In the genomic region with DNA sequence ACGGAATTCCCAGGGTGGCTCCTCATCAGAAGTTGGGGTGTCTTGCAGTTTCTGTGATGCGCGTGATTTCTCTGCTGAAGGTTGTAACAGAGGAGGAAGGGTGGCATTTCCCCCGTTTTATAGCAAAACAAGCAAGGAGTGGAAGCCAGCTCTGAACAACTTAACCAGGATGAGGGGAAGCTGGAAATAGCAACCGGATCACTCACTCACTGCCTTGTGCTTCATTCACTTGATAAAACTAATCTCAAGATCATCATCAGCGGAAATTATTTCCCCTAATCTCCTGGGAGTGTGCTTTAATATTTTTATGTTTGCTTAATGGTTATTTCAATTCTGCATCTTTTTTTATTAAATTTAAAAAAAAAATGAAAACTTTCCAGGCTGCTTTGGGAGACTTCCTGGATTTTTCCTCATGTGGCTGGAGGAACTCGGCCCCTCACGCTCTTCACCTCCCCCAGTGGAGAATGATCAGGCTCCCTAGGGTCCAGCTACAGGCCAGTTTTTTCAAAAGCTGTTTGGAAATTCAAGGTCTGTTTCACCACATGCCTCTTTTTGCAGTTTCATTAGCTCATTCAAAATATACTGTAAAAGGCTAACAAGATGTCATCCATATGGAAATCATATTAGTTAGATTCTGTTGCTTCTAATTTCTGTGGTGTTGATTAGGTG, we compare ENCODE assay signal across 21 cellular contexts. TPM values are rescaled to one million over a fixed set of nuclear protein-coding genes. Genes with fewer than 3 reads are reported as not detected.
DNase-seq lines count a peak whose midpoint lies in the region; ATAC-seq and TF ChIP-seq lines count a peak whose summit lies in the region.
"Had no signal": no experiment of that assay in that cellular context is flagged by ENCODE, and none has a peak within 500 bp of the region (broad histone marks: within the 10 kb centered on the region; RNA-seq: fewer than 3 reads in every experiment).

No MANE protein-coding gene starts in this region.

- CTCF ChIA-PET in activated CD4-positive, alpha-beta memory T cell treated with anti-CD3 and anti-CD28 coated beads, Interleukin-2, amount 10 ng/mL, durations not matched to agents 7 days and 5 days (lab: Charles Lee) = no interaction called here

- peak in 6 of 8 donors; percentile 49 to 78 (median 76) for ATAC-seq in heart right ventricle
- ATAC-seq: activated CD8-positive, alpha-beta T cell treated with anti-CD3 and anti-CD28 coated beads, Interleukin-2, amount 10 ng/mL, durations not matched to agents 7 days and 5 days; HCT116 had no signal

- no peaks in the 10 kb centered on the region for H3K36me3 ChIP-seq in H7 (replicated peaks; ENCODE audit: control insufficient read depth, insufficient read depth, low read length)
- no peaks in the 10 kb centered on the region for H3K36me3 ChIP-seq in brain microvascular endothelial cell (replicated peaks)
- no peaks in the 10 kb centered on the region for H3K36me3 ChIP-seq in heart right ventricle

- H3K27ac ChIP-seq in brain microvascular endothelial cell (no peak overlapping the region), heart right ventricle (peak overlapping the region in 3 of 10 donors; percentile 2 to 21 (median 12))
- H3K27ac ChIP-seq: epithelial cell of prostate, KMS-11 had no signal

- H3K4me3 ChIP-seq in H7 (ENCODE audit: insufficient read depth, low read depth, low read length) (no peak overlapping the region), brain microvascular endothelial cell (ENCODE audit: low read depth, low read length) (no peak overlapping the region), heart right ventricle (no peak overlapping the region)

- no peaks in the 10 kb centered on the region for H3K9me3 ChIP-seq in heart right ventricle

- TF ChIP-seq CTCF in brain microvascular endothelial cell (IDR thresholded peaks at IDR 0.05; ENCODE audit: low read depth, low read length, missing control alignments) = no peak
- TF ChIP-seq CTCF in heart right ventricle (IDR thresholded peaks at IDR 0.05) = no peak

- H3K4me3 Mint-ChIP-seq in activated CD4-positive, alpha-beta memory T cell treated with anti-CD3 and anti-CD28 coated beads, Interleukin-2, amount 10 ng/mL, durations not matched to agents 7 days and 5 days = no peak overlapping the region
- H3K4me3 Mint-ChIP-seq: activated CD8-positive, alpha-beta T cell treated with anti-CD3 and anti-CD28 coated beads, Interleukin-2, amount 10 ng/mL, durations not matched to agents 7 days and 5 days; activated T-cell treated with anti-CD3 and anti-CD28 coated beads, Interleukin-2, amount 50 U/mL, for 24 hours had no signal

- H3K27me3 ChIP-seq in H7 (ENCODE audit: control insufficient read depth, insufficient read depth, low read length) = no peaks in the 10 kb centered on the region
- no peaks in the 10 kb centered on the region for H3K27me3 ChIP-seq in brain microvascular endothelial cell (replicated peaks)
- H3K27me3 ChIP-seq in heart right ventricle = no peaks in the 10 kb centered on the region

- POLR2A ChIA-PET in activated CD4-positive, alpha-beta memory T cell treated with anti-CD3 and anti-CD28 coated beads, Interleukin-2, amount 10 ng/mL, durations not matched to agents 7 days and 5 days (lab: Charles Lee) = no interaction called here

- intact Hi-C loops in heart right ventricle (cut with DNase I) (no loop called here), posterior vena cava (cut with DNase I) (no loop called here)

- 32 to 53% methylated on average over 8 of the region's 8 CpGs for WGBS in heart right ventricle, 2 donors

- H3K4me1 Mint-ChIP-seq in activated CD4-positive, alpha-beta memory T cell treated with anti-CD3 and anti-CD28 coated beads, Interleukin-2, amount 10 ng/mL, durations not matched to agents 7 days and 5 days = no peaks in the 10 kb centered on the region

- in situ Hi-C loops in brain microvascular endothelial cell (cut with HindIII; ENCODE audit: low pct_ligation_motif_present, low sequenced_read_pairs) = no loop called here

- DNase-seq in H7 (peak; percentile 67), brain microvascular endothelial cell (peak; percentile 31), heart right ventricle (peak in 1 of 2 donors; percentile 31), posterior vena cava (ENCODE audit: low spot score) (peak; percentile 20), NCI-H1930 (lab: John Stamatoyannopoulos, UW) (no peak)
- no peak for DNase-seq in activated CD4-positive, alpha-beta memory T cell treated with anti-CD3 and anti-CD28 coated beads, Interleukin-2, amount 10 ng/mL, durations not matched to agents 7 days and 5 days
- no peak for DNase-seq in stimulated activated CD4-positive, alpha-beta T cell treated with anti-CD3 and anti-CD28 coated beads, Interleukin-15, amount 100 ng/mL, for 24 hours
- DNase-seq: activated CD4-positive, CD25-positive, alpha-beta regulatory T cell; activated CD8-positive, alpha-beta T cell treated with anti-CD3 and anti-CD28 coated beads, Interleukin-2, amount 10 ng/mL, durations not matched to agents 7 days and 5 days; activated T-cell treated with anti-CD3 and anti-CD28 coated beads, Interleukin-2, amount 50 U/mL, for 24 hours; amniotic stem cell; caudate nucleus; kidney glomerular epithelial cell; NCI-H1694; NCI-H748 treated with DMSO at 0.1 percent for 48 hours; nucleus accumbens; retina; T1000 had no signal

- no peaks in the 10 kb centered on the region for H3K9me3 Mint-ChIP-seq in activated CD4-positive, alpha-beta memory T cell treated with anti-CD3 and anti-CD28 coated beads, Interleukin-2, amount 10 ng/mL, durations not matched to agents 7 days and 5 days
- H3K9me3 Mint-ChIP-seq: activated T-cell treated with anti-CD3 and anti-CD28 coated beads, Interleukin-2, amount 50 U/mL, for 24 hours had no signal

- H3K4me1 ChIP-seq in heart right ventricle = peaks cover 0 to 26% (median 5%) of the 10 kb centered on the region in 9 donors

- H3K27me3 Mint-ChIP-seq in activated CD4-positive, alpha-beta memory T cell treated with anti-CD3 and anti-CD28 coated beads, Interleukin-2, amount 10 ng/mL, durations not matched to agents 7 days and 5 days = peaks cover 22% of the 10 kb centered on the region
- H3K27me3 Mint-ChIP-seq: activated T-cell treated with anti-CD3 and anti-CD28 coated beads, Interleukin-2, amount 50 U/mL, for 24 hours had no signal

- H3K36me3 Mint-ChIP-seq in activated CD4-positive, alpha-beta memory T cell treated with anti-CD3 and anti-CD28 coated beads, Interleukin-2, amount 10 ng/mL, durations not matched to agents 7 days and 5 days (ENCODE audit: low read depth) = no peaks in the 10 kb centered on the region

- H3K27ac Mint-ChIP-seq in activated CD4-positive, alpha-beta memory T cell treated with anti-CD3 and anti-CD28 coated beads, Interleukin-2, amount 10 ng/mL, durations not matched to agents 7 days and 5 days = no peak overlapping the region
- H3K27ac Mint-ChIP-seq: activated CD8-positive, alpha-beta T cell treated with anti-CD3 and anti-CD28 coated beads, Interleukin-2, amount 10 ng/mL, durations not matched to agents 7 days and 5 days; activated T-cell treated with anti-CD3 and anti-CD28 coated beads, Interleukin-2, amount 50 U/mL, for 24 hours had no signal

RNA-seq across cellular contexts. Expression of gene CABLES1, which starts 31.7 kb away (rescaled TPM):
- total RNA-seq in H7 (2014; rRNA removed; shearing (Covaris generic)) = 9.6 and 22.5 TPM in 2 replicates
- 1 to 10 TPM; 1.0 to 2.2 (median 2.0) TPM for total RNA-seq in heart right ventricle
- 1 to 10 TPM; 1.0 to 1.3 TPM for polyA plus RNA-seq in heart right ventricle
- total RNA-seq in posterior vena cava = 10 to 100 TPM in 1 of 2 donors, 1 to 10 TPM in 1; 9.3 to 10.8 TPM
- total RNA-seq in activated CD4-positive, alpha-beta memory T cell treated with anti-CD3 and anti-CD28 coated beads, Interleukin-2, amount 10 ng/mL, durations not matched to agents 7 days and 5 days = 1 to 10 TPM; 2.7 to 2.8 TPM

Comparison
In these comparisons a context has a peak if more than half of its experiments do, and no peak if none do; other contexts are left out.
1. DNase-seq: peak in H7 (single experiment), brain microvascular endothelial cell (single experiment) and posterior vena cava (single experiment); none in activated CD4-positive, alpha-beta memory T cell treated with anti-CD3 and anti-CD28 coated beads, Interleukin-2, amount 10 ng/mL, durations not matched to agents 7 days and 5 days (single experiment), stimulated activated CD4-positive, alpha-beta T cell treated with anti-CD3 and anti-CD28 coated beads, Interleukin-15, amount 100 ng/mL, for 24 hours (single experiment) and NCI-H1930 (0 of 2).